Comparison of ENCODE assay signal across 1 cellular context in the genomic region with DNA sequence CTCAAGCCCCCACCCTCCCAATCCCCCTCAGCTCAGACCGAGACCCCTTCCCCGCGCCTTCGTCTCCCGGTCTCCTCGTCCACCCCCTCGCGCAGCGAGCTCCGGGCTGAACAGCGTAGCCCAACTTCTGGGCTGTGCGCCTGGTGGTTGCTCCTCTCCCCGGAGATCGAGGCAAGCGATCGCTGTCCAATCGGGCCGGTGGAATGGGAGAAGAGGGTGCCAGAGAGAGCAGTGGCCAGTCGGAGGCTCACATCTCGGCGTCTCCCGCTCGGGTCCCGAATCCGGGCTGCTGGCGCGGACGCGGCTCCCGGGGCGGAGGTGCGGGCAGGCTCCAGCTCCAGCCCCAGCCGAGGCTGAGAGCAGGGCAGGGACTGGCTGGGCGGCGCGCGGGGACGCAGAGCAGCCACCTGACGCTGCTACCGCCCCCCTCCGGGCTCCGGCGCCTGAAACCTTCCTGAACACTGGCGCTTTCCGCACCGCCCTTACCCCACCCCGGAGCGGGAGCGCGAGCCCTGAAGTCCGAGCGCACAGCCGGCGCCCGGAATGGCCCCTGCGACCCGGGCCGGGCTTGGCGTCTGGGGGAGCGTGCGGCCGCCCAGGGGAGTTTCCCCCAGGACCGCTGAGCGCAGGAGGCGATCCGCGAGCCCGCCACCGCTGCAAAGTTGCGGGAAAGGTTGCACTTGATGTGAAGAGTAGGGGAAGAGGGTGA.
TF ChIP-seq lines count a peak whose summit lies in the region.

No MANE protein-coding gene starts in this region.

TF ChIP-seq in K562, 482 proteins besides CTCF, POLR2A, EP300 and RAD21 (continued from another document):
- TF ChIP-seq, protein P1, sequence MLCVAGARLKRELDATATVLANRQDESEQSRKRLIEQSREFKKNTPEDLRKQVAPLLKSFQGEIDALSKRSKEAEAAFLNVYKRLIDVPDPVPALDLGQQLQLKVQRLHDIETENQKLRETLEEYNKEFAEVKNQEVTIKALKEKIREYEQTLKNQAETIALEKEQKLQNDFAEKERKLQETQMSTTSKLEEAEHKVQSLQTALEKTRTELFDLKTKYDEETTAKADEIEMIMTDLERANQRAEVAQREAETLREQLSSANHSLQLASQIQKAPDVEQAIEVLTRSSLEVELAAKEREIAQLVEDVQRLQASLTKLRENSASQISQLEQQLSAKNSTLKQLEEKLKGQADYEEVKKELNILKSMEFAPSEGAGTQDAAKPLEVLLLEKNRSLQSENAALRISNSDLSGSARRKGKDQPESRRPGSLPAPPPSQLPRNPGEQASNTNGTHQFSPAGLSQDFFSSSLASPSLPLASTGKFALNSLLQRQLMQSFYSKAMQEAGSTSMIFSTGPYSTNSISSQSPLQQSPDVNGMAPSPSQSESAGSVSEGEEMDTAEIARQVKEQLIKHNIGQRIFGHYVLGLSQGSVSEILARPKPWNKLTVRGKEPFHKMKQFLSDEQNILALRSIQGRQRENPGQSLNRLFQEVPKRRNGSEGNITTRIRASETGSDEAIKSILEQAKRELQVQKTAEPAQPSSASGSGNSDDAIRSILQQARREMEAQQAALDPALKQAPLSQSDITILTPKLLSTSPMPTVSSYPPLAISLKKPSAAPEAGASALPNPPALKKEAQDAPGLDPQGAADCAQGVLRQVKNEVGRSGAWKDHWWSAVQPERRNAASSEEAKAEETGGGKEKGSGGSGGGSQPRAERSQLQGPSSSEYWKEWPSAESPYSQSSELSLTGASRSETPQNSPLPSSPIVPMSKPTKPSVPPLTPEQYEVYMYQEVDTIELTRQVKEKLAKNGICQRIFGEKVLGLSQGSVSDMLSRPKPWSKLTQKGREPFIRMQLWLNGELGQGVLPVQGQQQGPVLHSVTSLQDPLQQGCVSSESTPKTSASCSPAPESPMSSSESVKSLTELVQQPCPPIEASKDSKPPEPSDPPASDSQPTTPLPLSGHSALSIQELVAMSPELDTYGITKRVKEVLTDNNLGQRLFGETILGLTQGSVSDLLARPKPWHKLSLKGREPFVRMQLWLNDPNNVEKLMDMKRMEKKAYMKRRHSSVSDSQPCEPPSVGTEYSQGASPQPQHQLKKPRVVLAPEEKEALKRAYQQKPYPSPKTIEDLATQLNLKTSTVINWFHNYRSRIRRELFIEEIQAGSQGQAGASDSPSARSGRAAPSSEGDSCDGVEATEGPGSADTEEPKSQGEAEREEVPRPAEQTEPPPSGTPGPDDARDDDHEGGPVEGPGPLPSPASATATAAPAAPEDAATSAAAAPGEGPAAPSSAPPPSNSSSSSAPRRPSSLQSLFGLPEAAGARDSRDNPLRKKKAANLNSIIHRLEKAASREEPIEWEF (CRISPR knock-in tag; IDR thresholded peaks at IDR 0.05), result no peak
- TF ChIP-seq EZH2 (IDR thresholded peaks at IDR 0.05; ENCODE audit: borderline replicate concordance, low read depth, low read length) (no peak), RBFOX2 (IDR thresholded peaks at IDR 0.05; ENCODE audit: low read depth, low read length) (no peak), ZNF184 (CRISPR knock-in tag; IDR thresholded peaks at IDR 0.05) (no peak), ZNF785 (CRISPR knock-in tag; IDR thresholded peaks at IDR 0.05) (no peak), U2AF2 (optimal IDR thresholded peaks at IDR 0.05; ENCODE audit: low read depth, low read length) (no peak), DIDO1 (tag; IDR thresholded peaks at IDR 0.05; ENCODE audit: low read depth) (no peak), YBX1 (IDR thresholded peaks at IDR 0.05) (no peak), ZNF253 (CRISPR knock-in tag; conservative IDR thresholded peaks at IDR 0.05) (no peak), POLR2AphosphoS2 (IDR thresholded peaks at IDR 0.05; ENCODE audit: low read length) (no peak)
- TF ChIP-seq, protein P2, sequence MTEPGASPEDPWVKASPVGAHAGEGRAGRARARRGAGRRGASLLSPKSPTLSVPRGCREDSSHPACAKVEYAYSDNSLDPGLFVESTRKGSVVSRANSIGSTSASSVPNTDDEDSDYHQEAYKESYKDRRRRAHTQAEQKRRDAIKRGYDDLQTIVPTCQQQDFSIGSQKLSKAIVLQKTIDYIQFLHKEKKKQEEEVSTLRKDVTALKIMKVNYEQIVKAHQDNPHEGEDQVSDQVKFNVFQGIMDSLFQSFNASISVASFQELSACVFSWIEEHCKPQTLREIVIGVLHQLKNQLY (CRISPR knock-in tag; conservative IDR thresholded peaks at IDR 0.05), result no peak
